In genomic region chr9:98290411-98290810, GRCh38 we compare ENCODE assay signal across 5 cellular contexts.
"Had no signal": no experiment of that assay in that cellular context is flagged by ENCODE, and none has a peak within 500 bp of the region (broad histone marks: within the 10 kb centered on the region; RNA-seq: fewer than 3 reads in every experiment).

No MANE protein-coding gene starts in this region.

- H3K27ac Mint-ChIP-seq: H9 had no signal

- H3K9me3 Mint-ChIP-seq: H9 had no signal

- H3K27ac ChIP-seq: GM23248 had no signal

- H2AFZ ChIP-seq: GM23248 had no signal

- ATAC-seq: K562 had no signal

- DNase-seq: GM23248, H9, HCEC 1CT, IMR-90 had no signal

- H3K4me3 Mint-ChIP-seq: H9 had no signal

- H3K4me3 ChIP-seq: GM23248, K562 had no signal
